7 cellular contexts compared by ENCODE assay signal in the genomic region with DNA sequence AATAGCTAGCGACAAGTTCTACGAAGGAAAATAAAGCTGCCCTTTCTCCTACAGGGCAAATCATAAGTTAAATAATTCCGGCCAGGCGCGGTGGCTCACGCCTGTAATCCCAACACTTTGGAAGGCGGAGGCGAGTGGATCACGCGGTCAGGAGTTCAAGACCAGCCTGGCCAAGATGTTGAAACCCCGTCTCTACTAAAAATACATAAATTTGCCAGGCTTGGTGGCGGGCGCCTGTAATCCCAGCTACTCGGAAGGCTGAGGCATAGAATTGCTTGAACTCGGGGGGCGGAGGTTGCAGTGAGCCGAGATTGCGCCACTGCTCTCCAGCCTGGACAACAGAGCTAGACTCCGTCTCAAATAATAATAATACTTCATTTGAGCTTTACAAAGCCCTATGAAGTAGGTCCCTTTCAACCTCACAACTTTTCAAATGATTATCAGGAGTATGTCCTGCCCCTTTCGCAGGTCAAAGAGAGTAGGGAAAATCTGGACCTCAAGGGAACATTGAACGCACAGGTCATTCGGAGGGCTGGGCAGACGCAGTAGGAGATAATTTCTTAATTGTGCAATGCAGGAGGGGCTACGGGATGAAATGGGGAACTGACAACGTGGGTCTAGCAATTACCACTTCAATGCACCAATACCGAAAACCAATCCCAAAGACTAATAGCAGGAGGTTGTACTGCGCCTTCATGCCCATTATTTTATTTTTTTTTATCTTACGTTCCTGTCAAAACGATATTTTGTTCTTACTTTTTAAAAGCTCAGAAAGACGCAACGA. TPM values are rescaled to one million over a fixed set of nuclear protein-coding genes. Genes with fewer than 3 reads are reported as not detected.
DNase-seq lines count a peak whose midpoint lies in the region; ATAC-seq and TF ChIP-seq lines count a peak whose summit lies in the region.

No MANE protein-coding gene starts in this region.

- H3K4me1 Mint-ChIP-seq in H9: peaks cover 11 to 12% of the 10 kb centered on the region in 2 experiments

- H3K36me3 ChIP-seq in Panc1 (ENCODE audit: control insufficient read depth, insufficient read depth, low read length) (no peaks in the 10 kb centered on the region), osteoblast (ENCODE audit: insufficient read depth, low read length) (no peaks in the 10 kb centered on the region)

- no peak overlapping the region for H3K56ac ChIP-seq in H9 (ENCODE audit: insufficient read length, low read depth, low read length)

- no peak overlapping the region for H3T11ph ChIP-seq in H9 (ENCODE audit: low read length)

- no peaks in the 10 kb centered on the region; a peak in 1 of 5 replicates for H3K9me3 Mint-ChIP-seq in H9

- no peak overlapping the region for H3K23ac ChIP-seq in H9 (ENCODE audit: insufficient read length, low read depth, low read length)

- H4K20me1 ChIP-seq in H9 (ENCODE audit: control insufficient read depth, insufficient read depth, insufficient read length) (no peaks in the 10 kb centered on the region), osteoblast (ENCODE audit: insufficient read depth, low read length) (peaks cover 14% of the 10 kb centered on the region)

- peak overlapping the region; percentile 43 for H3K18ac ChIP-seq in H9 (ENCODE audit: insufficient read length, low read depth, low read length)

- H3K4me2 ChIP-seq in H9 (ENCODE audit: insufficient read depth, insufficient read length, low read length) (peak overlapping the region; percentile 88), osteoblast (ENCODE audit: insufficient read depth, low read length) (peak overlapping the region; percentile 99)

- H3K79me2 ChIP-seq in H9 (ENCODE audit: insufficient read depth, low read length) (no peaks in the 10 kb centered on the region), osteoblast (ENCODE audit: insufficient read depth, low read length) (peaks cover 37% of the 10 kb centered on the region)

- peaks cover 4% of the 10 kb centered on the region for H3K23me2 ChIP-seq in H9 (ENCODE audit: insufficient read length, low read depth, low read length, poor library complexity, severe bottlenecking)

- no peak overlapping the region for H2BK20ac ChIP-seq in H9 (ENCODE audit: low read depth, low read length, poor library complexity, severe bottlenecking)

- in situ Hi-C loops in Panc1 (cut with HindIII; ENCODE audit: low pct_unique_long_range_greater_than_20kb, low sequenced_read_pairs): no loop called here

- intact Hi-C loops in Panc1 (cut with micrococcal nuclease; ENCODE audit: unreplicated experiment): no loop called here

- no peak overlapping the region for H4K91ac ChIP-seq in H9 (ENCODE audit: insufficient read length, low read depth, low read length)

- ATAC-seq in Panc1: peak; percentile 60
- no peak for ATAC-seq in GM21390 (IDR thresholded peaks at IDR 0.05; ENCODE audit: unreplicated experiment)

- peak overlapping the region; percentile 86 to 100 for H3K4me3 ChIP-seq in Panc1 (ENCODE audit: low read depth in 2 of 2, low read length in 2 of 2)
- peak overlapping the region; percentile 83 for H3K4me3 ChIP-seq in osteoblast (ENCODE audit: insufficient read depth, low read length)

- H2BK12ac ChIP-seq in H9 (ENCODE audit: insufficient read length, low read depth, low read length): no peak overlapping the region

- POLR2A ChIA-PET in Panc1 (lab: Charles Lee): interaction anchor here (0.7 kb wide), 1 partner anchor 424 kb away, joined by 4 read pairs; no protein-coding TSS in a partner anchor

- H2AFZ ChIP-seq in H9 (ENCODE audit: low read length) (peak overlapping the region; percentile 59), osteoblast (ENCODE audit: low read length) (peak overlapping the region; percentile 99)

- H3K4me3 Mint-ChIP-seq in H9: peak overlapping the region; percentile 91 to 93

- H2AK5ac ChIP-seq in H9 (ENCODE audit: insufficient read length, low read length): no peak overlapping the region

- peak overlapping the region; percentile 93 to 99 (median 93) for H3K27ac Mint-ChIP-seq in H9

- TF ChIP-seq CTCF in H9 (conservative IDR thresholded peaks at IDR 0.05) (no peak), Panc1 (IDR thresholded peaks at IDR 0.05) (no peak), osteoblast (IDR thresholded peaks at IDR 0.05; ENCODE audit: extremely low read depth, low read depth, low read length) (no peak)

- peak overlapping the region; percentile 68 for H4K8ac ChIP-seq in H9 (replicated peaks; ENCODE audit: insufficient read length, low read depth, low read length)

- H3K4ac ChIP-seq in H9 (ENCODE audit: low read depth, low read length): no peak overlapping the region

- no peaks in the 10 kb centered on the region for H3K79me1 ChIP-seq in H9 (ENCODE audit: insufficient read depth, low read depth, low read length, poor library complexity, severe bottlenecking)

- no peaks in the 10 kb centered on the region for H3K27me3 ChIP-seq in H9 (ENCODE audit: insufficient read depth, low read length)
- H3K27me3 ChIP-seq in Panc1 (ENCODE audit: control insufficient read depth, insufficient read depth, low read length): no peaks in the 10 kb centered on the region
- no peaks in the 10 kb centered on the region for H3K27me3 ChIP-seq in osteoblast (ENCODE audit: insufficient read depth, low read length)

- H3K27me3 Mint-ChIP-seq in H9 (ENCODE audit: low read depth): peaks cover 22% of the 10 kb centered on the region

- CTCF ChIA-PET in Panc1 (lab: Charles Lee): interaction anchor here (0.6 to 0.7 kb wide), 3 partner anchors 47 to 787 kb away, joined by 4 to 8 read pairs (median 6); partner anchors contain the start of gene IFTAP

- H4K5ac ChIP-seq in H9 (ENCODE audit: insufficient read length, low read depth, low read length): no peak overlapping the region

- no peak overlapping the region for H2BK120ac ChIP-seq in H9 (ENCODE audit: low read depth, low read length, poor library complexity, severe bottlenecking)

- no CpG with 5 or more reads among the region's 31 CpGs for WGBS in H9 (ENCODE audit: extremely low coverage, insufficient read length, low lambda C conversion rate)

- H3K36me3 Mint-ChIP-seq in H9 (ENCODE audit: insufficient read depth in 1 of 3, low read depth in 3 of 3): no peaks in the 10 kb centered on the region; a peak in 1 of 7 replicates

- H3K14ac ChIP-seq in H9 (ENCODE audit: insufficient read depth, low read length): no peak overlapping the region; the same call in 1 of the 2 replicates

- H2BK15ac ChIP-seq in H9 (ENCODE audit: low read depth, low read length): no peak overlapping the region

- H3K4me1 ChIP-seq in H9 (ENCODE audit: insufficient read depth, low read length): no peaks in the 10 kb centered on the region; the same call in 1 of the 2 replicates
- H3K4me1 ChIP-seq in Panc1 (ENCODE audit: control insufficient read depth, insufficient read depth, low read length): no peaks in the 10 kb centered on the region; the same call in 1 of the 2 replicates
- H3K4me1 ChIP-seq in osteoblast (ENCODE audit: insufficient read depth, low read length): peaks cover 7% of the 10 kb centered on the region

- H3K27ac ChIP-seq in H9 (ENCODE audit: insufficient read length, low read depth, low read length) (no peak overlapping the region), Panc1 (ENCODE audit: low read length) (peak overlapping the region; percentile 74), epithelial cell of prostate (peak overlapping the region; percentile 13), osteoblast (ENCODE audit: low read depth, low read length) (peak overlapping the region; percentile 66)

- DNase-seq in H9 (no peak), Panc1 (ENCODE audit: low read depth, low spot score) (no peak), epithelial cell of prostate (ENCODE audit: low read depth, low spot score) (no peak), osteoblast (ENCODE audit: insufficient read length, low spot score, missing footprints) (peak; percentile 14), NCI-H1436 (lab: John Stamatoyannopoulos, UW) (no peak), GM19238 (ENCODE audit: insufficient read length, low spot score) (no peak)

- H3K9me3 ChIP-seq in H9 (ENCODE audit: control insufficient read depth, low read depth, low read length): no peaks in the 10 kb centered on the region
- H3K9me3 ChIP-seq in Panc1 (ENCODE audit: control insufficient read depth, insufficient read depth, low read depth, low read length): no peaks in the 10 kb centered on the region
- H3K9me3 ChIP-seq in osteoblast (ENCODE audit: low read depth, low read length): no peaks in the 10 kb centered on the region

- BruUV-seq in Panc1 (replicated peaks; lab: Mats Ljungman, UMichigan): TSS peak; percentile 80

- peak overlapping the region; percentile 75 for H3K9ac ChIP-seq in H9 (ENCODE audit: extremely low read depth, insufficient read length, low read length)

- no peak overlapping the region for H2BK5ac ChIP-seq in H9 (ENCODE audit: insufficient read length, low read length)

RNA-seq across cellular contexts. Expression of gene COMMD9, which starts 0.6 kb away (rescaled TPM):
- total RNA-seq in H9 (2021) (47.0 and 47.4 TPM in 2 replicates), Panc1 (2021; ENCODE audit: unreplicated experiment) (41.8 TPM), osteoblast (39.5 and 52.5 TPM in 2 replicates)
- 41.6 TPM for polyA plus RNA-seq in Panc1 (2012; ENCODE audit: insufficient read length)

RNA-seq across cellular contexts. Expression of gene PRR5L, which starts 7.5 kb away (rescaled TPM):
- 4.1 and 5.6 TPM in 2 replicates for total RNA-seq in H9 (2021)
- total RNA-seq in Panc1 (2021; ENCODE audit: unreplicated experiment): 0.36 TPM
- 0.30 TPM for polyA plus RNA-seq in Panc1 (2012; ENCODE audit: insufficient read length)
- 9.8 and 18.6 TPM in 2 replicates for total RNA-seq in osteoblast
